1 cellular context compared by ENCODE assay signal in the genomic region with DNA sequence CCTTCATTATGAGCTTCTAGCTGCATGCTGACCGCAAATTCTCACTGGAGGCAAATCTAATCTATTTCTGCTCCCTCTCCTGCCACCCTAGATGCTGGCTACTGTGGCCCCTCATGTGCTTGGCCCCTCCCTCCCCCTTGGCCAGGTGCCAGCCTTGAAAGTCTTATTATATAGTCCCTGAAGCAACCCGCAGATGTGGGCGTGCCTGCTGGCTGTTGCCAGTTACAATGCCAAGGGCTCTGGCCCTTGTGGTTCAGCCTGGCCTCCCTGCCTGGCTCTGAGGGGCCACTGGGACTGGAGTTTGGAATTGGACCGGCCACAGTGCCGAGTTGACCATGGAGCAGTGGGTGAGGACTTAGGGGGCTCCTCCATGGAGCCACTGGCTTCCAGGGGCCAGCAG.
TF ChIP-seq lines count a peak whose summit lies in the region.

No MANE protein-coding gene starts in this region.

TF ChIP-seq in HepG2, 621 proteins besides CTCF, POLR2A, EP300 and RAD21 (continued from another document):
- TF ChIP-seq, protein P1, sequence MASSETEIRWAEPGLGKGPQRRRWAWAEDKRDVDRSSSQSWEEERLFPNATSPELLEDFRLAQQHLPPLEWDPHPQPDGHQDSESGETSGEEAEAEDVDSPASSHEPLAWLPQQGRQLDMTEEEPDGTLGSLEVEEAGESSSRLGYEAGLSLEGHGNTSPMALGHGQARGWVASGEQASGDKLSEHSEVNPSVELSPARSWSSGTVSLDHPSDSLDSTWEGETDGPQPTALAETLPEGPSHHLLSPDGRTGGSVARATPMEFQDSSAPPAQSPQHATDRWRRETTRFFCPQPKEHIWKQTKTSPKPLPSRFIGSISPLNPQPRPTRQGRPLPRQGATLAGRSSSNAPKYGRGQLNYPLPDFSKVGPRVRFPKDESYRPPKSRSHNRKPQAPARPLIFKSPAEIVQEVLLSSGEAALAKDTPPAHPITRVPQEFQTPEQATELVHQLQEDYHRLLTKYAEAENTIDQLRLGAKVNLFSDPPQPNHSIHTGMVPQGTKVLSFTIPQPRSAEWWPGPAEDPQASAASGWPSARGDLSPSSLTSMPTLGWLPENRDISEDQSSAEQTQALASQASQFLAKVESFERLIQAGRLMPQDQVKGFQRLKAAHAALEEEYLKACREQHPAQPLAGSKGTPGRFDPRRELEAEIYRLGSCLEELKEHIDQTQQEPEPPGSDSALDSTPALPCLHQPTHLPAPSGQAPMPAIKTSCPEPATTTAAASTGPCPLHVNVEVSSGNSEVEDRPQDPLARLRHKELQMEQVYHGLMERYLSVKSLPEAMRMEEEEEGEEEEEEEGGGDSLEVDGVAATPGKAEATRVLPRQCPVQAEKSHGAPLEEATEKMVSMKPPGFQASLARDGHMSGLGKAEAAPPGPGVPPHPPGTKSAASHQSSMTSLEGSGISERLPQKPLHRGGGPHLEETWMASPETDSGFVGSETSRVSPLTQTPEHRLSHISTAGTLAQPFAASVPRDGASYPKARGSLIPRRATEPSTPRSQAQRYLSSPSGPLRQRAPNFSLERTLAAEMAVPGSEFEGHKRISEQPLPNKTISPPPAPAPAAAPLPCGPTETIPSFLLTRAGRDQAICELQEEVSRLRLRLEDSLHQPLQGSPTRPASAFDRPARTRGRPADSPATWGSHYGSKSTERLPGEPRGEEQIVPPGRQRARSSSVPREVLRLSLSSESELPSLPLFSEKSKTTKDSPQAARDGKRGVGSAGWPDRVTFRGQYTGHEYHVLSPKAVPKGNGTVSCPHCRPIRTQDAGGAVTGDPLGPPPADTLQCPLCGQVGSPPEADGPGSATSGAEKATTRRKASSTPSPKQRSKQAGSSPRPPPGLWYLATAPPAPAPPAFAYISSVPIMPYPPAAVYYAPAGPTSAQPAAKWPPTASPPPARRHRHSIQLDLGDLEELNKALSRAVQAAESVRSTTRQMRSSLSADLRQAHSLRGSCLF (CRISPR knock-in tag; IDR thresholded peaks at IDR 0.05; ENCODE audit: borderline replicate concordance): no peak
- no peak for TF ChIP-seq SP2 (CRISPR knock-in tag; IDR thresholded peaks at IDR 0.05)
